Comparison of ENCODE assay signal across 19 cellular contexts in genomic region chr11:114610984-114611944, GRCh38. TPM values are rescaled to one million over a fixed set of nuclear protein-coding genes. Genes with fewer than 3 reads are reported as not detected.
A peak's percentile ranks its signal among the peaks of the same experiment; 100 is the strongest.
DNase-seq lines count a peak whose midpoint lies in the region; ATAC-seq and TF ChIP-seq lines count a peak whose summit lies in the region.
"Had no signal": no experiment of that assay in that cellular context is flagged by ENCODE, and none has a peak within 500 bp of the region (broad histone marks: within the 10 kb centered on the region; RNA-seq: fewer than 3 reads in every experiment).

No MANE protein-coding gene starts in this region.

- 70 to 87% methylated on average over 17 to 18 of the region's 18 CpGs for WGBS in esophagus squamous epithelium, 2 donors

- H3K4me1 Mint-ChIP-seq in activated T-cell treated with anti-CD3 and anti-CD28 coated beads, Interleukin-2, amount 50 U/mL, for 4 hours (ENCODE audit: low read depth): no peaks in the 10 kb centered on the region
- H3K4me1 Mint-ChIP-seq: activated naive CD4-positive, alpha-beta T cell treated with anti-CD3 and anti-CD28 coated beads, Interleukin-2, amount 10 ng/mL, durations not matched to agents 7 days and 5 days had no signal

- H3K27me3 Mint-ChIP-seq in activated T-cell treated with anti-CD3 and anti-CD28 coated beads, Interleukin-2, amount 50 U/mL, for 4 hours (ENCODE audit: low read depth): no peaks in the 10 kb centered on the region
- H3K27me3 Mint-ChIP-seq: activated naive CD4-positive, alpha-beta T cell treated with anti-CD3 and anti-CD28 coated beads, Interleukin-2, amount 10 ng/mL, durations not matched to agents 7 days and 5 days had no signal

- H3K36me3 Mint-ChIP-seq in activated T-cell treated with anti-CD3 and anti-CD28 coated beads, Interleukin-2, amount 50 U/mL, for 4 hours (ENCODE audit: insufficient read depth): no peaks in the 10 kb centered on the region
- H3K36me3 Mint-ChIP-seq: activated naive CD4-positive, alpha-beta T cell treated with anti-CD3 and anti-CD28 coated beads, Interleukin-2, amount 10 ng/mL, durations not matched to agents 7 days and 5 days had no signal

- H3K9me3 Mint-ChIP-seq in activated T-cell treated with anti-CD3 and anti-CD28 coated beads, Interleukin-2, amount 50 U/mL, for 4 hours: no peaks in the 10 kb centered on the region

- intact Hi-C loops in esophagus squamous epithelium (cut with DNase I): no loop called here

- peaks cover 0 to 8% (median 0%) of the 10 kb centered on the region in 3 donors for H3K9me3 ChIP-seq in esophagus squamous epithelium
- H3K9me3 ChIP-seq: uterus had no signal

- H3K27me3 ChIP-seq in esophagus squamous epithelium: no peaks in the 10 kb centered on the region
- H3K27me3 ChIP-seq: dorsolateral prefrontal cortex, left lung, uterus had no signal

- no peak overlapping the region for H3K4me3 Mint-ChIP-seq in activated T-cell treated with anti-CD3 and anti-CD28 coated beads, Interleukin-2, amount 50 U/mL, for 4 hours
- H3K4me3 Mint-ChIP-seq: activated naive CD4-positive, alpha-beta T cell treated with anti-CD3 and anti-CD28 coated beads, Interleukin-2, amount 10 ng/mL, durations not matched to agents 7 days and 5 days had no signal

- TF ChIP-seq CTCF in C4-2B (conservative IDR thresholded peaks at IDR 0.05) (peak; percentile 41), choroid plexus epithelial cell (conservative IDR thresholded peaks at IDR 0.05; ENCODE audit: low read depth, low read length) (peak; percentile 27), esophagus squamous epithelium (IDR thresholded peaks at IDR 0.05) (peak in 2 of 6 experiments; percentile 19 to 32)

- TF ChIP-seq POLR2A in esophagus squamous epithelium (IDR thresholded peaks at IDR 0.05): no peak

- H3K27ac ChIP-seq in C4-2B: no peak overlapping the region
- H3K27ac ChIP-seq in esophagus squamous epithelium: no peak overlapping the region
- H3K27ac ChIP-seq: dorsolateral prefrontal cortex, left lung, uterus had no signal

- H3K4me1 ChIP-seq in esophagus squamous epithelium: no peaks in the 10 kb centered on the region
- H3K4me1 ChIP-seq: left lung, uterus had no signal

- ATAC-seq in left lobe of liver (peak; percentile 71), GM19395 (IDR thresholded peaks at IDR 0.05; ENCODE audit: unreplicated experiment) (no peak)
- no peak for ATAC-seq in activated T-cell treated with anti-CD3 and anti-CD28 coated beads, Interleukin-2, amount 50 U/mL, for 4 hours
- ATAC-seq: left lung, sciatic nerve had no signal

- H3K4me3 ChIP-seq in choroid plexus epithelial cell (ENCODE audit: low read depth, low read length) (no peak overlapping the region), esophagus squamous epithelium (no peak overlapping the region)
- H3K4me3 ChIP-seq: dorsolateral prefrontal cortex, left lung, uterus had no signal

- H3K36me3 ChIP-seq in esophagus squamous epithelium: no peaks in the 10 kb centered on the region
- H3K36me3 ChIP-seq: left lung, uterus had no signal

- DNase-seq in HCEC 1CT (peak; percentile 19), choroid plexus epithelial cell (ENCODE audit: low read depth) (peak; percentile 15), left lobe of liver (ENCODE audit: low spot score) (no peak), esophagus squamous epithelium (lab: John Stamatoyannopoulos, UW) (no peak)
- no peak for DNase-seq in activated CD8-positive, alpha-beta memory T cell treated with anti-CD3 and anti-CD28 coated beads, Interleukin-2, amount 50 U/mL, for 4 hours
- DNase-seq in activated T-cell treated with anti-CD3 and anti-CD28 coated beads, Interleukin-2, amount 50 U/mL, for 4 hours: no peak
- DNase-seq: activated naive CD4-positive, alpha-beta T cell treated with anti-CD3 and anti-CD28 coated beads, Interleukin-2, amount 10 ng/mL, durations not matched to agents 7 days and 5 days; activated T-cell treated with anti-CD3 and anti-CD28 coated beads, Interleukin-2, amount 50 U/mL, for 1 hour; dorsolateral prefrontal cortex; EL; left lung; NCI-H82; nucleus accumbens; stimulated activated CD4-positive, alpha-beta T cell treated with anti-CD3 and anti-CD28 coated beads, Interleukin-2, amount 100 ng/mL, for 24 hours; uterus had no signal

RNA-seq across cellular contexts. Expression of gene NXPE4, which starts 15.7 kb away (rescaled TPM):
- total RNA-seq in left lobe of liver (not detected), esophagus squamous epithelium (under 1 TPM in 1 of 4 donors, not detected in 3; 0.15 TPM)
- not detected for total RNA-seq in activated T-cell treated with anti-CD3 and anti-CD28 coated beads, Interleukin-2, amount 50 U/mL, for 4 hours
- total RNA-seq: dorsolateral prefrontal cortex, H4, left lung, sciatic nerve had no signal

RNA-seq across cellular contexts. Expression of gene NXPE1, which starts 51.6 kb away (rescaled TPM):
- not detected for total RNA-seq in left lobe of liver
- total RNA-seq in esophagus squamous epithelium: not detected
- total RNA-seq in activated T-cell treated with anti-CD3 and anti-CD28 coated beads, Interleukin-2, amount 50 U/mL, for 4 hours: not detected
- total RNA-seq: dorsolateral prefrontal cortex, H4, left lung, sciatic nerve had no signal

Comparison
In these comparisons a context has a peak if more than half of its experiments do, and no peak if none do; other contexts are left out.
1. DNase-seq: peak in HCEC 1CT (single experiment) and choroid plexus epithelial cell (single experiment); none in left lobe of liver (single experiment), esophagus squamous epithelium (single experiment), activated CD8-positive, alpha-beta memory T cell treated with anti-CD3 and anti-CD28 coated beads, Interleukin-2, amount 50 U/mL, for 4 hours (single experiment) and activated T-cell treated with anti-CD3 and anti-CD28 coated beads, Interleukin-2, amount 50 U/mL, for 4 hours (single experiment).